18 cellular contexts compared by ENCODE assay signal in genomic region chr1:206442101-206442500, GRCh38. TPM values are rescaled to one million over a fixed set of nuclear protein-coding genes. Genes with fewer than 3 reads are reported as not detected.
DNase-seq lines count a peak whose midpoint lies in the region; ATAC-seq and TF ChIP-seq lines count a peak whose summit lies in the region.
"Had no signal": no experiment of that assay in that cellular context is flagged by ENCODE, and none has a peak within 500 bp of the region (broad histone marks: within the 10 kb centered on the region; RNA-seq: fewer than 3 reads in every experiment).

No MANE protein-coding gene starts in this region.

- H3K36me3 ChIP-seq in OCI-LY7 (ENCODE audit: insufficient read depth, low read length), result peaks cover 20% of the 10 kb centered on the region; the same call in 1 of the 2 replicates

- DNase-seq in stimulated activated CD4-positive, alpha-beta T cell treated with anti-CD3 and anti-CD28 coated beads, Interleukin-15, amount 100 ng/mL, for 24 hours, result peak; percentile 38
- DNase-seq in stimulated activated CD4-positive, alpha-beta T cell treated with anti-CD3 and anti-CD28 coated beads, Interleukin-12 subunit alpha, Interleukin-12 subunit beta, amount 100 ng/mL, for 4 hours, result no peak
- DNase-seq in RKO (ENCODE audit: low spot score) (peak; percentile 51), epithelial cell of esophagus (ENCODE audit: low read depth) (peak; percentile 85), stromal cell of bone marrow (ENCODE audit: low read depth) (peak; percentile 31), occipital lobe (lab: John Stamatoyannopoulos, UW) (no peak), OCI-LY7 (ENCODE audit: low spot score) (no peak)
- DNase-seq: GDM1; H9; left cardiac atrium; NCI-H1105 treated with DMSO at 0.1 percent for 48 hours; SIG-M5; small intestine; stimulated activated naive CD4-positive, alpha-beta T cell treated with Interleukin-2 at 50 U/mL for 16 hours; T1000 had no signal

- no peak overlapping the region for H3K27ac ChIP-seq in OCI-LY7 (ENCODE audit: low read depth, low read length, poor library complexity, severe bottlenecking)
- H3K27ac ChIP-seq: ascending aorta, parathyroid adenoma had no signal

- no peaks in the 10 kb centered on the region for H3K9me2 ChIP-seq in OCI-LY7 (ENCODE audit: insufficient read depth, low read length)

- TF ChIP-seq POLR2A in GM18505 (IDR thresholded peaks at IDR 0.05; ENCODE audit: borderline replicate concordance, extremely low read depth, insufficient read depth, insufficient read length), result no peak

- ATAC-seq in GM18505 (IDR thresholded peaks at IDR 0.05; ENCODE audit: unreplicated experiment), result no peak
- ATAC-seq: left cardiac atrium had no signal

- H3K4me1 ChIP-seq in OCI-LY7 (ENCODE audit: insufficient read depth, low read length, poor library complexity, severe bottlenecking), result no peaks in the 10 kb centered on the region
- H3K4me1 ChIP-seq: parathyroid adenoma had no signal

- no peak overlapping the region for H3K4me3 ChIP-seq in epithelial cell of esophagus (ENCODE audit: low read length)
- H3K4me3 ChIP-seq in OCI-LY7 (ENCODE audit: low read depth, low read length, poor library complexity, severe bottlenecking), result no peak overlapping the region
- H3K4me3 ChIP-seq: ascending aorta had no signal

- H2AFZ ChIP-seq in OCI-LY7 (ENCODE audit: low read length), result no peak overlapping the region
- H2AFZ ChIP-seq: parathyroid adenoma had no signal

- H3K4me2 ChIP-seq in OCI-LY7 (ENCODE audit: low read length), result no peak overlapping the region

- H4K20me1 ChIP-seq in OCI-LY7 (ENCODE audit: insufficient read depth, low read length), result no peaks in the 10 kb centered on the region

- H3K9me3 ChIP-seq in OCI-LY7 (ENCODE audit: low read length), result no peaks in the 10 kb centered on the region
- H3K9me3 ChIP-seq: ascending aorta had no signal

- CTCF ChIA-PET in OCI-LY7 (lab: Charles Lee; ENCODE audit: unreplicated experiment), result no interaction called here

- intact Hi-C loops in OCI-LY7 (cut with micrococcal nuclease; ENCODE audit: unreplicated experiment), result no loop called here

- TF ChIP-seq CTCF in epithelial cell of esophagus (IDR thresholded peaks at IDR 0.05; ENCODE audit: insufficient read depth, low read depth, low read length, missing control alignments) (no peak), OCI-LY7 (conservative IDR thresholded peaks at IDR 0.05; ENCODE audit: low read length) (no peak)

- no TSS peak for BruUV-seq in OCI-LY7 (replicated peaks; lab: Mats Ljungman, UMichigan)

- no peaks in the 10 kb centered on the region for H3K79me2 ChIP-seq in OCI-LY7 (ENCODE audit: insufficient read depth, low read depth, low read length)
- H3K79me2 ChIP-seq: parathyroid adenoma had no signal

- POLR2A ChIA-PET in OCI-LY7 (lab: Charles Lee), result interaction anchor here (1.0 kb wide), 1 partner anchor 11 kb away, joined by 3 read pairs; no protein-coding TSS in a partner anchor

RNA-seq across cellular contexts. Expression of gene IKBKE, which starts 28.2 kb away (rescaled TPM):
- 1.1 TPM for total RNA-seq in occipital lobe
- total RNA-seq in OCI-LY7 (2014; rRNA removed; shearing (Covaris generic)), result 23.8 and 23.9 TPM in 2 replicates
- 34.4 and 38.5 TPM in 2 replicates for total RNA-seq in OCI-LY7 (2022)

Comparison
In these comparisons a context has a peak if more than half of its experiments do, and no peak if none do; other contexts are left out.
1. DNase-seq: peak in stimulated activated CD4-positive, alpha-beta T cell treated with anti-CD3 and anti-CD28 coated beads, Interleukin-15, amount 100 ng/mL, for 24 hours (single experiment), RKO (single experiment), epithelial cell of esophagus (single experiment) and stromal cell of bone marrow (single experiment); none in stimulated activated CD4-positive, alpha-beta T cell treated with anti-CD3 and anti-CD28 coated beads, Interleukin-12 subunit alpha, Interleukin-12 subunit beta, amount 100 ng/mL, for 4 hours (single experiment), occipital lobe (single experiment) and OCI-LY7 (single experiment).
2. RNA of gene IKBKE, which starts 28.2 kb away (total RNA-seq): 23.8 to 38.5 TPM in OCI-LY7; 1.1 TPM in occipital lobe (single experiment); every median in the first group is over 10 times any median in the second.